Comparison of ENCODE assay signal across 8 cellular contexts in the genomic region with DNA sequence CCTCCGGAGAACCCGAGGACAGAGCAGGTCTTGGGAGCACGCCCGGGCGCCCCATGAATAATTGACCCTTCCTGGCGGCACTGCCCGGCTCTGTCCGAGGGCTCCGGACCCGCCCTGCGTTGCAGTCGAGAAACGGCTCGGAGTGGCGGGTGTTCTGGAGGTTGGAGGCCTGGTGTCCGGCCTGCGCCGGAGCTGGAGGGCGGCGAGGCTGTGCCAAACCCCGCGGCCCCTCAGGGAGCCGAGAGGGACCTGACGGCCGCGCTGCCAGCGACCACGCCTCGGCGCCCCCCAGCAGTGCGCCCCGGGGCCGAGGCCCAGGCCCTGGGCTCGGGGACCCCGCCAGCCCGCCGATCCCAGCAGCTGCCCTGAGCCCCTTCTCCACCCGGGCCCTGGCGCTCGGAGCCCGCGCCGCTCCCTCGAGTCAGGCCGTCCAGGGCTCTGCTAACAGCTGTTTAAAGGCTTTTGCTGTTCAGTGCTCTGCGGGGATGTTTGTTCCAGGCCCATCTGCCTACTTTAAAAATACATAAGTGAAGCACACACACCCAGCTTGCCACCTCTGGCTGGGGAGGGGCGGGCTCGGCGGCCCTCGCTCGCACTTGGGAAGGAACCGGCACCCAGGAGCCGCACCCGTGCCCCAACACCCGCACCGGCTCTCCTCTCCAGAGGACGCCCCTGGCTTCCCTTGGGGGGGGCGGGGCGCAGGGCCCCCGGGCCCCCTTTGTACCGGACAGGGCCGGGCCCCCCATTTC. TPM values are rescaled to one million over a fixed set of nuclear protein-coding genes. Genes with fewer than 3 reads are reported as not detected.
A peak's percentile ranks its signal among the peaks of the same experiment; 100 is the strongest.
DNase-seq lines count a peak whose midpoint lies in the region; ATAC-seq and TF ChIP-seq lines count a peak whose summit lies in the region.

No MANE protein-coding gene starts in this region.

- H3K4me1 ChIP-seq in OCI-LY3 (ENCODE audit: low read length) = peaks cover 38% of the 10 kb centered on the region
- H3K4me1 ChIP-seq in lower lobe of right lung = peaks cover 60% of the 10 kb centered on the region
- peaks cover 0 to 45% (median 19%) of the 10 kb centered on the region in 4 donors for H3K4me1 ChIP-seq in tibial nerve

- 10 to 15% methylated on average over 49 to 61 of the region's 62 CpGs for WGBS in tibial nerve, 2 donors

- H3K27ac ChIP-seq in OCI-LY3 (ENCODE audit: low read length) (peak overlapping the region; percentile 81), lower lobe of right lung (peak overlapping the region; percentile 90), tibial nerve (peak overlapping the region; percentile 57 to 96 (median 92))

- H3K4me3 Mint-ChIP-seq in dendritic cell treated with granulocyte-macrophage colony-stimulating factor and Interleukin-4, amounts not matched to agents 40 ng/mL and 50 ng/mL, for 4 days = peak overlapping the region; percentile 97

- H3K9me3 ChIP-seq in OCI-LY3 (ENCODE audit: insufficient read depth, low read length) (no peaks in the 10 kb centered on the region), lower lobe of right lung (no peaks in the 10 kb centered on the region), tibial nerve (no peaks in the 10 kb centered on the region)

- peaks cover 22% of the 10 kb centered on the region for H3K36me3 ChIP-seq in OCI-LY3 (replicated peaks; ENCODE audit: low read depth, low read length)
- H3K36me3 ChIP-seq in lower lobe of right lung = no peaks in the 10 kb centered on the region
- no peaks in the 10 kb centered on the region for H3K36me3 ChIP-seq in tibial nerve

- intact Hi-C loops in dendritic cell treated with granulocyte-macrophage colony-stimulating factor and Interleukin-4, amounts not matched to agents 40 ng/mL and 50 ng/mL, for 4 days (cut with micrococcal nuclease) = loop anchor here (5.0 kb wide), 2 partner anchors 37 to 108 kb away; partner anchors contain the start of gene AP3S2
- intact Hi-C loops in lower lobe of right lung (cut with DNase I) = no loop called here

- H3K79me2 ChIP-seq in OCI-LY3 (ENCODE audit: low read length) = peaks cover 45% of the 10 kb centered on the region

- no peaks in the 10 kb centered on the region; the same call in 1 of the 2 replicates for H4K20me1 ChIP-seq in OCI-LY3 (ENCODE audit: insufficient read depth, low read length)

- peak overlapping the region; percentile 97 for H3K27ac Mint-ChIP-seq in dendritic cell treated with granulocyte-macrophage colony-stimulating factor and Interleukin-4, amounts not matched to agents 40 ng/mL and 50 ng/mL, for 4 days

- no peak for TF ChIP-seq POLR2A in tibial nerve (IDR thresholded peaks at IDR 0.05)

- peak overlapping the region; percentile 85 for H3K9ac ChIP-seq in OCI-LY3 (ENCODE audit: low read length)

- H3K36me3 Mint-ChIP-seq in dendritic cell treated with granulocyte-macrophage colony-stimulating factor and Interleukin-4, amounts not matched to agents 40 ng/mL and 50 ng/mL, for 4 days (ENCODE audit: low read depth) = peaks cover 48% of the 10 kb centered on the region

- no peak for TF ChIP-seq EP300 in tibial nerve (IDR thresholded peaks at IDR 0.05)

- H3K27me3 Mint-ChIP-seq in dendritic cell treated with granulocyte-macrophage colony-stimulating factor and Interleukin-4, amounts not matched to agents 40 ng/mL and 50 ng/mL, for 4 days = no peaks in the 10 kb centered on the region

- H3K4me2 ChIP-seq in OCI-LY3 (ENCODE audit: low read length) = peak overlapping the region; percentile 78

- H3K27me3 ChIP-seq in OCI-LY3 (ENCODE audit: low read depth, low read length) (peaks cover 10% of the 10 kb centered on the region), lower lobe of right lung (ENCODE audit: low read depth) (no peaks in the 10 kb centered on the region), tibial nerve (no peaks in the 10 kb centered on the region)

- peak; percentile 14 to 20 for ATAC-seq in lower lobe of right lung
- no peak for ATAC-seq in HG03520 (IDR thresholded peaks at IDR 0.05; ENCODE audit: unreplicated experiment)

- no peak overlapping the region for H2AFZ ChIP-seq in OCI-LY3 (ENCODE audit: low read depth, low read length)

- peaks cover 63% of the 10 kb centered on the region for H3K4me1 Mint-ChIP-seq in dendritic cell treated with granulocyte-macrophage colony-stimulating factor and Interleukin-4, amounts not matched to agents 40 ng/mL and 50 ng/mL, for 4 days (ENCODE audit: low read depth)

- H3K4me3 ChIP-seq in OCI-LY3 (ENCODE audit: low read length) (peak overlapping the region; percentile 96), lower lobe of right lung (peak overlapping the region; percentile 63), tibial nerve (peak overlapping the region; percentile 23 to 82 (median 52))

- DNase-seq in NCI-H345 (lab: John Stamatoyannopoulos, UW) = peak; percentile 49
- DNase-seq in NCI-H345 treated with DMSO at 0.1 percent for 48 hours (lab: John Stamatoyannopoulos, UW; ENCODE audit: unreplicated experiment) = no peak
- DNase-seq in lower lobe of right lung = peak; percentile 67
- DNase-seq in tibial nerve (ENCODE audit: low spot score in 2 of 2) = no peak
- no peak for DNase-seq in NCI-H146 treated with DMSO at 0.1 percent for 48 hours (lab: John Stamatoyannopoulos, UW; ENCODE audit: unreplicated experiment)

- TF ChIP-seq CTCF in OCI-LY3 (IDR thresholded peaks at IDR 0.05; ENCODE audit: low read depth, low read length) (no peak), lower lobe of right lung (IDR thresholded peaks at IDR 0.05) (no peak), tibial nerve (IDR thresholded peaks at IDR 0.05) (no peak)

- H3K9me3 Mint-ChIP-seq in dendritic cell treated with granulocyte-macrophage colony-stimulating factor and Interleukin-4, amounts not matched to agents 40 ng/mL and 50 ng/mL, for 4 days = no peaks in the 10 kb centered on the region

RNA-seq across cellular contexts. Expression of gene ZNF710, which starts 0.8 kb away (rescaled TPM):
- total RNA-seq in lower lobe of right lung = 50.7 TPM
- 10 to 100 TPM in 3 of 4 donors, 1 to 10 TPM in 1; 9.0 to 15.6 (median 11.2) TPM for total RNA-seq in tibial nerve

Comparison
In these comparisons a context has a peak if more than half of its experiments do, and no peak if none do; other contexts are left out.
1. DNase-seq: peak in NCI-H345 (single experiment) and lower lobe of right lung (single experiment); none in NCI-H345 treated with DMSO at 0.1 percent for 48 hours (single experiment), tibial nerve (0 of 2) and NCI-H146 treated with DMSO at 0.1 percent for 48 hours (single experiment).
2. Peak in every context shown above with its lines, with median percentiles within 50 percentile points of each other: H3K27ac ChIP-seq and H3K4me3 ChIP-seq.